In genomic region chr4:145248502-145248901, GRCh38 we compare ENCODE assay signal across 7 cellular contexts.
"Had no signal": no experiment of that assay in that cellular context is flagged by ENCODE, and none has a peak within 500 bp of the region (broad histone marks: within the 10 kb centered on the region; RNA-seq: fewer than 3 reads in every experiment).

No MANE protein-coding gene starts in this region.

- DNase-seq: H9, HCEC 1CT, KG1 had no signal

- H3K4me2 ChIP-seq: GM23338 had no signal

- H3K4me3 ChIP-seq: GM23338 had no signal

- H3K27ac ChIP-seq: HL-60 had no signal

- ATAC-seq: GM23338 had no signal

- FAIRE-seq: H1, H54 had no signal
